18 cellular contexts compared by ENCODE assay signal in the genomic region with DNA sequence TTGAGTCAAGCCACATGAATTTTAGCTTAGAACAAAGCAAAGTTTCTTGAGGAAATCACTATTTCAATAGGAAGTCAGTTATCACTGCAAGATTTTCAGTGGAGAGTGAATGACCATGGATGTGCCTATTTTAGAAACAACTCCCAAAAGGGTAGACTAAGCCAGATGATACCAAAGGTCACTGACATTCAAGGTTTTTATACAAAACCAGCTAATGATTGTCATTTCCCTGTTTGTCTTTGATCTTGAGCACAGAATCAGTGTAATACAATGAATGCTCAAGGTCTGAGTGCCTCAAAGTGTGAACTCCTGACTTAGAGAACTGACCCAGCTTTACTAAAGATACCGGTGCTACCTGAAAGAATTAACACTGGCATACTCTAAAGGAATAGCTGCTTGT.
DNase-seq lines count a peak whose midpoint lies in the region; ATAC-seq and TF ChIP-seq lines count a peak whose summit lies in the region.
"Had no signal": no experiment of that assay in that cellular context is flagged by ENCODE, and none has a peak within 500 bp of the region (broad histone marks: within the 10 kb centered on the region; RNA-seq: fewer than 3 reads in every experiment).

No MANE protein-coding gene starts in this region.

- H3K4me3 Mint-ChIP-seq in osteocyte (ENCODE audit: unreplicated experiment): no peak overlapping the region
- H3K4me3 Mint-ChIP-seq: CD8-positive, alpha-beta T cell had no signal

- CTCF ChIA-PET in SK-N-SH (lab: Yijun Ruan, JAX): no interaction called here

- ATAC-seq in SK-N-SH treated with all-trans-retinoic acid at 6 μM for 48 hours (no peak), HG03521 (IDR thresholded peaks at IDR 0.05; ENCODE audit: unreplicated experiment) (no peak)
- ATAC-seq: CD8-positive, alpha-beta T cell; PC-3 had no signal

- TF ChIP-seq CTCF in SK-N-SH (IDR thresholded peaks at IDR 0.05) (no peak), hepatocyte (IDR thresholded peaks at IDR 0.05; ENCODE audit: poor library complexity) (no peak), osteocyte (IDR thresholded peaks at IDR 0.05) (no peak)

- H3K4me1 ChIP-seq in SK-N-SH (ENCODE audit: control insufficient read depth in 1 of 2, insufficient read depth in 2 of 2, low read depth in 1 of 2, low read length in 1 of 2) (peaks cover 4 to 33% of the 10 kb centered on the region in 2 experiments; a peak in 3 of 4 replicates), SJSA1 (replicated peaks) (peaks cover 48% of the 10 kb centered on the region), hepatocyte (ENCODE audit: insufficient read depth) (peaks cover 24% of the 10 kb centered on the region)

- peaks cover 65% of the 10 kb centered on the region for H3F3A ChIP-seq in SK-N-SH (replicated peaks; ENCODE audit: insufficient read depth)

- H3K9me3 Mint-ChIP-seq in osteocyte (ENCODE audit: unreplicated experiment): no peaks in the 10 kb centered on the region

- H3K27me3 Mint-ChIP-seq in osteocyte (ENCODE audit: unreplicated experiment): no peaks in the 10 kb centered on the region

- H3K27me3 ChIP-seq in SK-N-SH (ENCODE audit: insufficient read depth) (no peaks in the 10 kb centered on the region), SJSA1 (replicated peaks) (no peaks in the 10 kb centered on the region), hepatocyte (no peaks in the 10 kb centered on the region)

- H3K4me3 ChIP-seq in SK-N-SH (ENCODE audit: low read depth in 2 of 2, low read length in 1 of 2) (no peak overlapping the region), SJSA1 (no peak overlapping the region), hepatocyte (no peak overlapping the region)

- no peak overlapping the region for H3K4me2 ChIP-seq in SK-N-SH
- H3K4me2 ChIP-seq in hepatocyte: no peak overlapping the region

- H3K4me1 Mint-ChIP-seq in osteocyte (ENCODE audit: unreplicated experiment): peaks cover 77% of the 10 kb centered on the region

- H3K36me3 Mint-ChIP-seq in osteocyte (ENCODE audit: unreplicated experiment): no peaks in the 10 kb centered on the region
- H3K36me3 Mint-ChIP-seq: CD8-positive, alpha-beta T cell had no signal

- H3K9ac ChIP-seq in SK-N-SH: peak overlapping the region; percentile 85; the same call in 1 of the 2 replicates

- H3K36me3 ChIP-seq in SK-N-SH (replicated peaks in 1 of 2; ENCODE audit: control insufficient read depth in 1 of 2, insufficient read depth in 2 of 2, low read length in 1 of 2) (peaks cover 8 to 23% of the 10 kb centered on the region in 2 experiments), SJSA1 (no peaks in the 10 kb centered on the region), hepatocyte (replicated peaks; ENCODE audit: insufficient read depth, low read depth) (no peaks in the 10 kb centered on the region)

- POLR2A ChIA-PET in SK-N-SH (lab: Yijun Ruan, JAX): no interaction called here

- H3K9me2 ChIP-seq in SK-N-SH (no peaks in the 10 kb centered on the region), hepatocyte (replicated peaks; ENCODE audit: insufficient read depth) (no peaks in the 10 kb centered on the region)

- no peak overlapping the region for H2AFZ ChIP-seq in SK-N-SH (ENCODE audit: low read depth)
- H2AFZ ChIP-seq in hepatocyte: no peak overlapping the region

- DNase-seq in SK-N-SH (no peak), SJSA1 (ENCODE audit: low read depth in 1 of 2, low spot score in 2 of 2) (no peak), hepatocyte (ENCODE audit: low spot score) (no peak), osteocyte (ENCODE audit: extremely low spot score, unreplicated experiment) (no peak), dedifferentiated amniotic fluid mesenchymal stem cell (ENCODE audit: extremely low spot score) (no peak), OCI-M1 (lab: John Stamatoyannopoulos, UW) (no peak)
- DNase-seq: CD8-positive, alpha-beta T cell; DMS79; HCEC 1CT; KG1; NCI-H1417 treated with DMSO at 0.1 percent for 48 hours; NCI-H1930; NCI-H2171 treated with DMSO at 0.1 percent for 48 hours; NCI-H446 treated with DMSO at 0.1 percent for 48 hours; PC-3 had no signal

- WGBS in SK-N-SH (ENCODE audit: low lambda C conversion rate): 90% methylated on average over 1 of the region's 1 CpG
- 75% methylated on average over 1 of the region's 1 CpG for WGBS in hepatocyte (ENCODE audit: low lambda C conversion rate, missing lambda C conversion rate)

- no peak for TF ChIP-seq RAD21 in SK-N-SH (IDR thresholded peaks at IDR 0.05; ENCODE audit: low read length)

- H3K79me2 ChIP-seq in SK-N-SH (ENCODE audit: insufficient read depth): peaks cover 86% of the 10 kb centered on the region
- peaks cover 60% of the 10 kb centered on the region for H3K79me2 ChIP-seq in hepatocyte

- TF ChIP-seq EP300 in SK-N-SH (IDR thresholded peaks at IDR 0.05; ENCODE audit: borderline replicate concordance in 1 of 2, low read depth in 1 of 2, low read length in 1 of 2): no peak

- H3K27ac ChIP-seq in SK-N-SH (ENCODE audit: low read depth in 2 of 2, low read length in 1 of 2): peak overlapping the region in 1 of 2 experiments; percentile 99; a peak in 2 of 4 replicates
- H3K27ac ChIP-seq in SJSA1: peak overlapping the region; percentile 95; the same call in 1 of the 2 replicates
- peak overlapping the region; percentile 20 for H3K27ac ChIP-seq in hepatocyte
- H3K27ac ChIP-seq: 22Rv1 had no signal

- peak overlapping the region; percentile 53 for H3K27ac Mint-ChIP-seq in osteocyte (ENCODE audit: unreplicated experiment)
- H3K27ac Mint-ChIP-seq: CD8-positive, alpha-beta T cell had no signal

- no peaks in the 10 kb centered on the region for H3K9me3 ChIP-seq in SK-N-SH
- no peaks in the 10 kb centered on the region for H3K9me3 ChIP-seq in SJSA1 (replicated peaks)
- no peaks in the 10 kb centered on the region for H3K9me3 ChIP-seq in hepatocyte (ENCODE audit: low read depth)

- 0 out of 2 replicates have a peak, but pooled peaks cover 11% of the 10 kb centered on the region for H4K20me1 ChIP-seq in SK-N-SH (ENCODE audit: insufficient read depth)
- no peaks in the 10 kb centered on the region for H4K20me1 ChIP-seq in hepatocyte (ENCODE audit: insufficient read depth, poor library complexity, severe bottlenecking)

TF ChIP-seq in SK-N-SH, 30 proteins besides CTCF, POLR2A, EP300 and RAD21:
- no peak for TF ChIP-seq EZH2phosphoT487 (IDR thresholded peaks at IDR 0.05; ENCODE audit: borderline replicate concordance, low read depth)
- TF ChIP-seq RCOR1 (IDR thresholded peaks at IDR 0.05; ENCODE audit: low read length): no peak
- no peak for TF ChIP-seq MEF2A (IDR thresholded peaks at IDR 0.05; ENCODE audit: borderline replicate concordance, low read depth)
- no peak for TF ChIP-seq TAF1 (IDR thresholded peaks at IDR 0.05; ENCODE audit: borderline replicate concordance, low read depth, low read length)
- TF ChIP-seq TCF12 (IDR thresholded peaks at IDR 0.05): no peak
- TF ChIP-seq, protein P1, sequence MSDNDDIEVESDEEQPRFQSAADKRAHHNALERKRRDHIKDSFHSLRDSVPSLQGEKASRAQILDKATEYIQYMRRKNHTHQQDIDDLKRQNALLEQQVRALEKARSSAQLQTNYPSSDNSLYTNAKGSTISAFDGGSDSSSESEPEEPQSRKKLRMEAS (IDR thresholded peaks at IDR 0.05; ENCODE audit: low read depth): no peak
- no peak for TF ChIP-seq RFX5 (IDR thresholded peaks at IDR 0.05; ENCODE audit: low read length)
- TF ChIP-seq, protein P2, sequence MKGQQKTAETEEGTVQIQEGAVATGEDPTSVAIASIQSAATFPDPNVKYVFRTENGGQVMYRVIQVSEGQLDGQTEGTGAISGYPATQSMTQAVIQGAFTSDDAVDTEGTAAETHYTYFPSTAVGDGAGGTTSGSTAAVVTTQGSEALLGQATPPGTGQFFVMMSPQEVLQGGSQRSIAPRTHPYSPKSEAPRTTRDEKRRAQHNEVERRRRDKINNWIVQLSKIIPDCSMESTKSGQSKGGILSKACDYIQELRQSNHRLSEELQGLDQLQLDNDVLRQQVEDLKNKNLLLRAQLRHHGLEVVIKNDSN (IDR thresholded peaks at IDR 0.05; ENCODE audit: borderline replicate concordance, low read depth): no peak
- TF ChIP-seq ELF1 (IDR thresholded peaks at IDR 0.05): no peak

TF ChIP-seq in SK-N-SH treated with all-trans-retinoic acid at 6 μM for 48 hours, 23 proteins besides CTCF, POLR2A, EP300 and RAD21 (continues in another document):
- no peak for TF ChIP-seq ZFP30 (CRISPR knock-in tag; IDR thresholded peaks at IDR 0.05)
- TF ChIP-seq CSDC2 (CRISPR knock-in tag; IDR thresholded peaks at IDR 0.05): no peak
- TF ChIP-seq, protein P3, sequence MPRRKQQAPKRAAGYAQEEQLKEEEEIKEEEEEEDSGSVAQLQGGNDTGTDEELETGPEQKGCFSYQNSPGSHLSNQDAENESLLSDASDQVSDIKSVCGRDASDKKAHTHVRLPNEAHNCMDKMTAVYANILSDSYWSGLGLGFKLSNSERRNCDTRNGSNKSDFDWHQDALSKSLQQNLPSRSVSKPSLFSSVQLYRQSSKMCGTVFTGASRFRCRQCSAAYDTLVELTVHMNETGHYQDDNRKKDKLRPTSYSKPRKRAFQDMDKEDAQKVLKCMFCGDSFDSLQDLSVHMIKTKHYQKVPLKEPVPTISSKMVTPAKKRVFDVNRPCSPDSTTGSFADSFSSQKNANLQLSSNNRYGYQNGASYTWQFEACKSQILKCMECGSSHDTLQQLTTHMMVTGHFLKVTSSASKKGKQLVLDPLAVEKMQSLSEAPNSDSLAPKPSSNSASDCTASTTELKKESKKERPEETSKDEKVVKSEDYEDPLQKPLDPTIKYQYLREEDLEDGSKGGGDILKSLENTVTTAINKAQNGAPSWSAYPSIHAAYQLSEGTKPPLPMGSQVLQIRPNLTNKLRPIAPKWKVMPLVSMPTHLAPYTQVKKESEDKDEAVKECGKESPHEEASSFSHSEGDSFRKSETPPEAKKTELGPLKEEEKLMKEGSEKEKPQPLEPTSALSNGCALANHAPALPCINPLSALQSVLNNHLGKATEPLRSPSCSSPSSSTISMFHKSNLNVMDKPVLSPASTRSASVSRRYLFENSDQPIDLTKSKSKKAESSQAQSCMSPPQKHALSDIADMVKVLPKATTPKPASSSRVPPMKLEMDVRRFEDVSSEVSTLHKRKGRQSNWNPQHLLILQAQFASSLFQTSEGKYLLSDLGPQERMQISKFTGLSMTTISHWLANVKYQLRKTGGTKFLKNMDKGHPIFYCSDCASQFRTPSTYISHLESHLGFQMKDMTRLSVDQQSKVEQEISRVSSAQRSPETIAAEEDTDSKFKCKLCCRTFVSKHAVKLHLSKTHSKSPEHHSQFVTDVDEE (CRISPR knock-in tag; IDR thresholded peaks at IDR 0.05): no peak
- no peak for TF ChIP-seq ZNF70 (CRISPR knock-in tag; IDR thresholded peaks at IDR 0.05)
- no peak for TF ChIP-seq ZFP3 (CRISPR knock-in tag; IDR thresholded peaks at IDR 0.05)
